In the genomic region with DNA sequence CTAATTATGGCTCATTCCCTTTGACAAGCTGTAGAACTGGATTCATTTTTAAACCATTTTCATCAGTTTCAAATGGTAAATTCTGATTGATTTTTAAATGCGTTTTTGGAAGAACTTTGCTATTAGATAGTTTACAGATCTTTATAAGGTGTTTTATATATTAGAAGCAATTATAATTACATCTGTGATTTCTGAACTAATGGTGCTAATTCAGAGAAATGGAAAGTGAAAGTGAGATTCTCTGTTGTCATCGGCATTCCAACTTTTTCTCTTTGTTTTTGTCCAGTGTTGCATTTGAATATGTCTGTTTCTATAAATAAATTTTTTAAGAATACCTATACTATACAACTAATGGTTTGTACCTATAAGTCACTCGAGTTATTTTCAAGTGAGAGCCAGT, we compare ENCODE assay signal across 10 cellular contexts.
A peak's percentile ranks its signal among the peaks of the same experiment; 100 is the strongest.
DNase-seq lines count a peak whose midpoint lies in the region; ATAC-seq, FAIRE-seq and TF ChIP-seq lines count a peak whose summit lies in the region.
"Had no signal": no experiment of that assay in that cellular context is flagged by ENCODE, and none has a peak within 500 bp of the region (broad histone marks: within the 10 kb centered on the region; RNA-seq: fewer than 3 reads in every experiment).

No MANE protein-coding gene starts in this region.

- H3K4me3 ChIP-seq in IMR-90 (ENCODE audit: insufficient read depth, low read depth, low read length) (no peak overlapping the region), WI38 (ENCODE audit: low read depth, low read length) (peak overlapping the region; percentile 37), foreskin fibroblast (ENCODE audit: low read depth in 1 of 2, low read length in 2 of 2) (peak overlapping the region; percentile 11 to 34), skin epidermis (peak overlapping the region in 4 of 7 experiments; percentile 7 to 27 (median 22)), WERI-Rb-1 (ENCODE audit: low read depth, low read length) (no peak overlapping the region)
- H3K4me3 ChIP-seq: K562 had no signal

- BruUV-seq in IMR-90 (replicated peaks; lab: Mats Ljungman, UMichigan) = no TSS peak

- no peak for ATAC-seq in IMR-90 (ENCODE audit: low read depth)

- no peaks in the 10 kb centered on the region for H3K27me3 ChIP-seq in IMR-90 (ENCODE audit: control insufficient read depth, insufficient read depth, low read length)
- no peaks in the 10 kb centered on the region for H3K27me3 ChIP-seq in WERI-Rb-1 (ENCODE audit: insufficient read depth, low read depth, severe bottlenecking)

- in situ Hi-C loops in IMR-90 (cut with MboI; ENCODE audit: low sequenced_read_pairs) = no loop called here

- CTCF ChIA-PET in IMR-90 (lab: Yijun Ruan, JAX) = interaction anchor here (1.3 kb wide), 1 partner anchor 63 kb away, joined by 6 read pairs; a partner anchor contains a TSS

- H2AFZ ChIP-seq in IMR-90 (replicated peaks; ENCODE audit: low read length, poor library complexity) = no peak overlapping the region

- H2BK120ac ChIP-seq in IMR-90 (ENCODE audit: low read depth, low read length) = no peak overlapping the region

- H2AK5ac ChIP-seq in IMR-90 (ENCODE audit: low read depth, low read length) = no peak overlapping the region

- no peak overlapping the region for H4K91ac ChIP-seq in IMR-90 (ENCODE audit: insufficient read depth, low read depth, low read length)

- no CpG with 5 or more reads among the region's 3 CpGs for WGBS in IMR-90 (ENCODE audit: extremely low coverage in 2 of 2, insufficient read length in 1 of 2), 2 experiments

- DNase-seq in IMR-90 = no peak
- no peak for DNase-seq in foreskin fibroblast
- DNase-seq in NCI-H1105 treated with DMSO at 0.1 percent for 48 hours (lab: John Stamatoyannopoulos, UW) = no peak
- no peak for DNase-seq in D721Med (ENCODE audit: insufficient read length, low spot score)
- no peak for DNase-seq in WERI-Rb-1
- DNase-seq: activated gamma-delta T cell, SHP77 treated with DMSO at 0.1 percent for 48 hours had no signal

- no peak for TF ChIP-seq CTCF in IMR-90 (conservative IDR thresholded peaks at IDR 0.05; ENCODE audit: low read depth, low read length)
- no peak for TF ChIP-seq CTCF in WI38 (IDR thresholded peaks at IDR 0.05; ENCODE audit: low read depth, low read length)
- no peak for TF ChIP-seq CTCF in foreskin fibroblast (IDR thresholded peaks at IDR 0.05; ENCODE audit: low read depth, low read length)
- TF ChIP-seq CTCF in D721Med (IDR thresholded peaks at IDR 0.05; ENCODE audit: insufficient read depth, missing control alignments) = no peak
- no peak for TF ChIP-seq CTCF in WERI-Rb-1 (IDR thresholded peaks at IDR 0.05; ENCODE audit: low read depth, low read length)

- H3K79me1 ChIP-seq in IMR-90 (ENCODE audit: low read depth in 1 of 2, low read length in 2 of 2) = no peaks in the 10 kb centered on the region

- H3K36me3 ChIP-seq in IMR-90 (ENCODE audit: control insufficient read depth, insufficient read depth, low read length) (peaks cover 8% of the 10 kb centered on the region; the same call in 1 of the 2 replicates), WERI-Rb-1 (no peaks in the 10 kb centered on the region)

- no peak overlapping the region for H4K5ac ChIP-seq in IMR-90 (ENCODE audit: low read depth, low read length)

- H3K9me3 ChIP-seq in IMR-90 (ENCODE audit: control insufficient read depth, insufficient read depth, low read length) (no peaks in the 10 kb centered on the region), WERI-Rb-1 (ENCODE audit: severe bottlenecking) (no peaks in the 10 kb centered on the region)

- H3K4ac ChIP-seq in IMR-90 (ENCODE audit: low read depth, low read length) = no peak overlapping the region

- H2AK9ac ChIP-seq in IMR-90 (replicated peaks; ENCODE audit: low read depth, low read length, poor library complexity) = no peak overlapping the region

- H3K4me1 ChIP-seq in IMR-90 (ENCODE audit: control insufficient read depth, insufficient read depth, low read length) = peaks cover 3% of the 10 kb centered on the region; the same call in 1 of the 2 replicates

- H2BK20ac ChIP-seq in IMR-90 (ENCODE audit: low read depth, low read length) = no peak overlapping the region

- TF ChIP-seq POLR2A in IMR-90 (IDR thresholded peaks at IDR 0.05; ENCODE audit: low read depth, low read length) = no peak

- no peak overlapping the region for H3K27ac ChIP-seq in IMR-90 (ENCODE audit: insufficient read depth, low read length)
- H3K27ac ChIP-seq in skin epidermis = peak overlapping the region in 12 of 21 experiments; percentile 25 to 73 (median 54)
- H3K27ac ChIP-seq in WERI-Rb-1 = no peak overlapping the region

- no peak overlapping the region for H2BK5ac ChIP-seq in IMR-90 (ENCODE audit: low read depth, low read length, poor library complexity, severe bottlenecking)

- intact Hi-C loops in IMR-90 (cut with micrococcal nuclease) = no loop called here

- FAIRE-seq in D721Med (lab: Jason Lieb, UNC) = no peak
- FAIRE-seq: K562 had no signal

- H3K56ac ChIP-seq in IMR-90 (ENCODE audit: extremely low read depth, insufficient read depth, low read length) = no peak overlapping the region

- no peak overlapping the region for H3K14ac ChIP-seq in IMR-90 (replicated peaks; ENCODE audit: low read depth, low read length)

- POLR2A ChIA-PET in IMR-90 (lab: Charles Lee; ENCODE audit: unreplicated experiment) = no interaction called here

- TF ChIP-seq RAD21 in IMR-90 (IDR thresholded peaks at IDR 0.05; ENCODE audit: low read length) = no peak

- H4K20me1 ChIP-seq in IMR-90 (ENCODE audit: insufficient read depth, low read length) = no peaks in the 10 kb centered on the region

- no peak overlapping the region for H4K8ac ChIP-seq in IMR-90 (ENCODE audit: low read depth in 2 of 2, low read length in 2 of 2)

- H3K18ac ChIP-seq in IMR-90 (ENCODE audit: low read depth, low read length) = no peak overlapping the region

- no peak overlapping the region for H2BK15ac ChIP-seq in IMR-90 (ENCODE audit: low read depth, low read length)

- H3K23ac ChIP-seq in IMR-90 (ENCODE audit: low read depth, low read length) = no peak overlapping the region

- no peak overlapping the region for H3K9ac ChIP-seq in IMR-90 (ENCODE audit: low read depth, low read length)

- H3K4me2 ChIP-seq in IMR-90 (ENCODE audit: low read depth, low read length) = peak overlapping the region; percentile 11

- peaks cover 4% of the 10 kb centered on the region; the same call in 1 of the 2 replicates for H3K9me1 ChIP-seq in IMR-90 (ENCODE audit: insufficient read depth, low read length)

- dilution Hi-C loops in IMR-90 (cut with HindIII; ENCODE audit: low sequenced_read_pairs, unreplicated experiment) = no loop called here

TF ChIP-seq in IMR-90, 13 proteins besides CTCF, POLR2A, EP300 and RAD21:
- TF ChIP-seq, protein P1, sequence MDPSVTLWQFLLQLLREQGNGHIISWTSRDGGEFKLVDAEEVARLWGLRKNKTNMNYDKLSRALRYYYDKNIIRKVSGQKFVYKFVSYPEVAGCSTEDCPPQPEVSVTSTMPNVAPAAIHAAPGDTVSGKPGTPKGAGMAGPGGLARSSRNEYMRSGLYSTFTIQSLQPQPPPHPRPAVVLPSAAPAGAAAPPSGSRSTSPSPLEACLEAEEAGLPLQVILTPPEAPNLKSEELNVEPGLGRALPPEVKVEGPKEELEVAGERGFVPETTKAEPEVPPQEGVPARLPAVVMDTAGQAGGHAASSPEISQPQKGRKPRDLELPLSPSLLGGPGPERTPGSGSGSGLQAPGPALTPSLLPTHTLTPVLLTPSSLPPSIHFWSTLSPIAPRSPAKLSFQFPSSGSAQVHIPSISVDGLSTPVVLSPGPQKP (IDR thresholded peaks at IDR 0.05; ENCODE audit: borderline replicate concordance, low read depth, low read length) = no peak
- no peak for TF ChIP-seq RCOR1 (IDR thresholded peaks at IDR 0.05; ENCODE audit: insufficient replicate concordance, low read length)
- TF ChIP-seq MAFK (IDR thresholded peaks at IDR 0.05; ENCODE audit: low read depth, low read length) = no peak
- no peak for TF ChIP-seq SMC3 (IDR thresholded peaks at IDR 0.05; ENCODE audit: low read depth, low read length)
- no peak for TF ChIP-seq RFX5 (IDR thresholded peaks at IDR 0.05; ENCODE audit: low read depth, low read length)
- TF ChIP-seq NFE2L2 (IDR thresholded peaks at IDR 0.05; ENCODE audit: low read depth, low read length) = no peak
- TF ChIP-seq MAZ (IDR thresholded peaks at IDR 0.05; ENCODE audit: borderline replicate concordance, low read depth, low read length) = no peak
- TF ChIP-seq FOS (IDR thresholded peaks at IDR 0.05; ENCODE audit: low read depth, low read length) = no peak
- TF ChIP-seq BHLHE40 (IDR thresholded peaks at IDR 0.05; ENCODE audit: low read depth, low read length) = no peak
- TF ChIP-seq, protein P2, sequence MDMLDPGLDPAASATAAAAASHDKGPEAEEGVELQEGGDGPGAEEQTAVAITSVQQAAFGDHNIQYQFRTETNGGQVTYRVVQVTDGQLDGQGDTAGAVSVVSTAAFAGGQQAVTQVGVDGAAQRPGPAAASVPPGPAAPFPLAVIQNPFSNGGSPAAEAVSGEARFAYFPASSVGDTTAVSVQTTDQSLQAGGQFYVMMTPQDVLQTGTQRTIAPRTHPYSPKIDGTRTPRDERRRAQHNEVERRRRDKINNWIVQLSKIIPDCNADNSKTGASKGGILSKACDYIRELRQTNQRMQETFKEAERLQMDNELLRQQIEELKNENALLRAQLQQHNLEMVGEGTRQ (IDR thresholded peaks at IDR 0.05; ENCODE audit: low read depth, low read length) = no peak

Comparison
In these comparisons a context has a peak if more than half of its experiments do, and no peak if none do; other contexts are left out.
1. H3K27ac ChIP-seq: peak in skin epidermis (12 of 21); none in IMR-90 (single experiment) and WERI-Rb-1 (single experiment).
2. H3K4me3 ChIP-seq: peak in WI38 (single experiment), foreskin fibroblast (2 of 2) and skin epidermis (4 of 7); none in IMR-90 (single experiment) and WERI-Rb-1 (single experiment).